ENCODE assay signal across 8 cellular contexts in genomic region chr5:127757576-127757975, GRCh38. TPM values are rescaled to one million over a fixed set of nuclear protein-coding genes. Genes with fewer than 3 reads are reported as not detected.
DNase-seq lines count a peak whose midpoint lies in the region; FAIRE-seq and TF ChIP-seq lines count a peak whose summit lies in the region.

No MANE protein-coding gene starts in this region.

- H3K36me3 ChIP-seq in A673 (ENCODE audit: insufficient read depth, low read length, poor library complexity, severe bottlenecking), result no peaks in the 10 kb centered on the region

- CTCF ChIA-PET in A673 (lab: Charles Lee), result no interaction called here

- DNase-seq in A673 (ENCODE audit: low spot score) (peak; percentile 19), GM03348 (ENCODE audit: low spot score) (peak; percentile 72), HCEC 1CT (peak; percentile 71), NCI-H1694 (lab: John Stamatoyannopoulos, UW) (peak; percentile 19), kidney glomerular epithelial cell (lab: John Stamatoyannopoulos, UW) (peak; percentile 48), urothelium cell line (ENCODE audit: low spot score) (peak; percentile 60), KG1 (lab: John Stamatoyannopoulos, UW) (no peak)

- no peak overlapping the region for H3K4me3 Mint-ChIP-seq in brain

- no peaks in the 10 kb centered on the region for H3K27me3 Mint-ChIP-seq in brain

- peak; percentile 88 for FAIRE-seq in urothelium cell line (lab: Jason Lieb, UNC)

- H3K27ac Mint-ChIP-seq in brain, result peak overlapping the region in 2 of 5 experiments; percentile 8 to 34

- H3K4me3 ChIP-seq in A673 (ENCODE audit: low read depth, low read length, poor library complexity, severe bottlenecking), result no peak overlapping the region

- H3K4me1 ChIP-seq in A673 (ENCODE audit: insufficient read depth, low read length, poor library complexity, severe bottlenecking), result no peaks in the 10 kb centered on the region

- no peaks in the 10 kb centered on the region for H3K36me3 Mint-ChIP-seq in brain

- peak; percentile 28; the same call in 1 of the 2 replicates for TF ChIP-seq CTCF in A673 (conservative IDR thresholded peaks at IDR 0.05; ENCODE audit: low read depth, low read length)
- TF ChIP-seq CTCF in brain (conservative IDR thresholded peaks at IDR 0.05), result peak; percentile 55 to 69

- intact Hi-C loops in A673 (cut with micrococcal nuclease; ENCODE audit: unreplicated experiment), result no loop called here

- H3K4me1 Mint-ChIP-seq in brain, result peaks cover 24% of the 10 kb centered on the region

- POLR2A ChIA-PET in A673 (lab: Charles Lee; ENCODE audit: low non-redundant PET), result no interaction called here

- no peaks in the 10 kb centered on the region for H3K9me3 ChIP-seq in A673 (ENCODE audit: low read depth, low read length, poor library complexity, severe bottlenecking)

- peaks cover 15% of the 10 kb centered on the region for H3K27me3 ChIP-seq in A673 (replicated peaks; ENCODE audit: insufficient read depth, low read depth, low read length, poor library complexity)

- peaks cover 0 to 2% (median 0%) of the 10 kb centered on the region in 5 experiments for H3K9me3 Mint-ChIP-seq in brain

- BruUV-seq in A673 (replicated peaks; lab: Mats Ljungman, UMichigan), result no TSS peak

- no peak overlapping the region for H3K27ac ChIP-seq in A673 (ENCODE audit: low read depth, low read length, poor library complexity, severe bottlenecking)

RNA-seq across cellular contexts. Expression of gene CCDC192, which starts 54.4 kb away (rescaled TPM):
- not detected in 2 replicates for total RNA-seq in A673 (2021)
- not detected for polyA plus RNA-seq in brain (ENCODE audit: insufficient read depth, low read depth, low replicate concordance)
